Comparison of ENCODE assay signal across 9 cellular contexts in the genomic region with DNA sequence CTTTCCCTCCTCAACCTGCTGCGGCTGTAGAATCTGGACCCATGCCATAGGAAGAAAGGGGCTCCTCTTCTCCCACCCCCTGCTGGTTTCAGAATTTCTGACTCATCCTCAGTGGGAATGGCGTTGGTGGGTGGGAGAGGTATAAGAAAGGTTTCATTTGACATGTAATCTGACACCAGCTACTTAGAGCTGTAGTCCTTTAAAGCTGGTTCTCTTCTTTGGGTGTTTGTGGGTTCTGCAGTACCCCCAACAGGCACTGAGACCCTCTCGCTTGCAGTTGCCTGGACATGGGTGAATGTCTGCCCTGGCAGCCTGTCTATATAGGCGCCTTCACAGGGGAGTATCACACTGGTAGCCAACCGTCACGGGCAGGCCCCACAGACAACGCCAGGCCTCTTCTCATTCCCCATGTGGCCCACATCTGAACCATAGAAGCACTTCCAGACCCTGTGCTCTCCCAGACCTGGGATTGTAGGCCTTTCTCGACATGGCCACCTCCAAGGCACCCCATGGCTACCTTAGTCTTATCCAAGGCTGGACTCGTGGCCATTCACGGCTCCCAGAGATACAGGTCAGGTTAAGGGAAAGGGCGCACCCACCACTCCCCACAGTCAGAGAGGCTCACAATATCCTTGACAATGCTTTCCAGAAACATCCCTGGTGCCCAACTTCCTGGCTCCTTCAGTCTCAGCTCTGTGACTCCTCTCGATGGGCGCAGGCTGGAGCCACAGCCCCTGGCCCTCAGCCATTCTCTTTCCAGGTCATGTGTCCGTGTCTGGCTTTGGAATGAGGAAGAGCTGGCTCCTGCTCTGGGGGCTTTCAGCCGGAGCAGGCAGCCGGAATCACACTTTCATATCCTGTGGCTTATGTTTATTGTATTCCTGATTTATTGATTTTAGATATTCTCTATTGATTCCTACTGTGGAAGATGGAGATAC. TPM values are rescaled to one million over a fixed set of nuclear protein-coding genes. Genes with fewer than 3 reads are reported as not detected.
DNase-seq lines count a peak whose midpoint lies in the region; ATAC-seq and TF ChIP-seq lines count a peak whose summit lies in the region.
"Had no signal": no experiment of that assay in that cellular context is flagged by ENCODE, and none has a peak within 500 bp of the region (broad histone marks: within the 10 kb centered on the region; RNA-seq: fewer than 3 reads in every experiment).

No MANE protein-coding gene starts in this region.

- peak overlapping the region; percentile 70 for H3K27ac Mint-ChIP-seq in type B pancreatic cell

- no peak for TF ChIP-seq RAD21 in SK-N-SH (IDR thresholded peaks at IDR 0.05; ENCODE audit: low read length)

- H3K9me2 ChIP-seq in SK-N-SH = no peaks in the 10 kb centered on the region

- POLR2A ChIA-PET in SK-N-SH (lab: Yijun Ruan, JAX) = no interaction called here

- peak overlapping the region; percentile 32 for H3K4me2 ChIP-seq in SK-N-SH

- no peak for TF ChIP-seq EP300 in SK-N-SH (IDR thresholded peaks at IDR 0.05; ENCODE audit: borderline replicate concordance in 1 of 2, low read depth in 1 of 2, low read length in 1 of 2)

- H3K4me3 ChIP-seq in SK-N-SH (ENCODE audit: low read depth in 2 of 2, low read length in 1 of 2) (no peak overlapping the region), cardiac muscle cell (no peak overlapping the region)

- peak; percentile 47 for DNase-seq in stimulated activated CD4-positive, alpha-beta T cell treated with anti-CD3 and anti-CD28 coated beads, Interleukin-15, amount 100 ng/mL, for 24 hours
- no peak for DNase-seq in stimulated activated CD4-positive, alpha-beta T cell treated with anti-CD3 and anti-CD28 coated beads, Interleukin-2, amount 100 ng/mL, for 48 hours
- DNase-seq in SK-N-SH (no peak), cardiac muscle cell (ENCODE audit: low read depth in 1 of 2, low spot score in 1 of 2) (peak; percentile 47 to 72), type B pancreatic cell (ENCODE audit: extremely low spot score, unreplicated experiment) (no peak), HT-29 (ENCODE audit: low spot score) (no peak)
- DNase-seq: activated CD4-positive, alpha-beta T cell treated with anti-CD3 and anti-CD28 coated beads, Interleukin-2, amount 50 U/mL, for 4 hours had no signal

- H3K9me3 ChIP-seq in SK-N-SH (no peaks in the 10 kb centered on the region), cardiac muscle cell (ENCODE audit: low read depth) (no peaks in the 10 kb centered on the region)

- H4K20me1 ChIP-seq in SK-N-SH (ENCODE audit: insufficient read depth) = no peaks in the 10 kb centered on the region

- H3K27me3 ChIP-seq in SK-N-SH (ENCODE audit: insufficient read depth) = no peaks in the 10 kb centered on the region
- no peaks in the 10 kb centered on the region for H3K27me3 ChIP-seq in cardiac muscle cell

- no peaks in the 10 kb centered on the region for H3F3A ChIP-seq in SK-N-SH (replicated peaks; ENCODE audit: insufficient read depth)

- no peaks in the 10 kb centered on the region for H3K79me2 ChIP-seq in SK-N-SH (ENCODE audit: insufficient read depth)

- H2AFZ ChIP-seq in SK-N-SH (ENCODE audit: low read depth) = peak overlapping the region; percentile 16; the same call in 1 of the 2 replicates

- no peak overlapping the region for H3K9ac ChIP-seq in SK-N-SH

- peaks cover 19 to 21% of the 10 kb centered on the region in 2 experiments for H3K4me1 ChIP-seq in SK-N-SH (ENCODE audit: control insufficient read depth in 1 of 2, insufficient read depth in 2 of 2, low read depth in 1 of 2, low read length in 1 of 2)
- H3K4me1 ChIP-seq in cardiac muscle cell (ENCODE audit: low read depth) = peaks cover 21% of the 10 kb centered on the region

- WGBS in SK-N-SH (ENCODE audit: low lambda C conversion rate) = 88% methylated on average over 16 of the region's 16 CpGs

- H3K9me3 Mint-ChIP-seq in type B pancreatic cell = no peaks in the 10 kb centered on the region

- ATAC-seq in GM19467 (IDR thresholded peaks at IDR 0.05; ENCODE audit: unreplicated experiment) (no peak), GM19452 (IDR thresholded peaks at IDR 0.05; ENCODE audit: unreplicated experiment) (no peak)

- H3K4me3 Mint-ChIP-seq in type B pancreatic cell = peak overlapping the region; percentile 52

- peaks cover 9% of the 10 kb centered on the region for H3K36me3 Mint-ChIP-seq in type B pancreatic cell

- peaks cover 30% of the 10 kb centered on the region for H3K4me1 Mint-ChIP-seq in type B pancreatic cell (ENCODE audit: unreplicated experiment)

- no peaks in the 10 kb centered on the region for H3K27me3 Mint-ChIP-seq in type B pancreatic cell

- no peak for TF ChIP-seq CTCF in SK-N-SH (IDR thresholded peaks at IDR 0.05)
- TF ChIP-seq CTCF in cardiac muscle cell (IDR thresholded peaks at IDR 0.05; ENCODE audit: low read depth, low read length) = no peak
- no peak for TF ChIP-seq CTCF in type B pancreatic cell (conservative IDR thresholded peaks at IDR 0.05)

- H3K27ac ChIP-seq in SK-N-SH (ENCODE audit: low read depth in 2 of 2, low read length in 1 of 2) = peak overlapping the region; percentile 36; a peak in 3 of 4 replicates
- peak overlapping the region; percentile 80 for H3K27ac ChIP-seq in cardiac muscle cell

- peaks cover 4 to 22% of the 10 kb centered on the region in 2 experiments for H3K36me3 ChIP-seq in SK-N-SH (replicated peaks in 1 of 2; ENCODE audit: control insufficient read depth in 1 of 2, insufficient read depth in 2 of 2, low read length in 1 of 2)
- no peaks in the 10 kb centered on the region for H3K36me3 ChIP-seq in cardiac muscle cell

- CTCF ChIA-PET in SK-N-SH (lab: Yijun Ruan, JAX) = interaction anchor here (0.9 to 3.0 kb wide), 5 partner anchors 16 to 77 kb away, joined by 3 to 15 read pairs (median 3); no protein-coding TSS in a partner anchor

TF ChIP-seq in SK-N-SH, 30 proteins besides CTCF, POLR2A, EP300 and RAD21:
- TF ChIP-seq TCF12 (IDR thresholded peaks at IDR 0.05) = peak; percentile 40; the same call in 1 of the 2 replicates
- peak; percentile 72 for TF ChIP-seq FOSL2 (IDR thresholded peaks at IDR 0.05; ENCODE audit: borderline replicate concordance, low read depth)
- peak; percentile 53; the same call in 1 of the 2 replicates for TF ChIP-seq JUND (IDR thresholded peaks at IDR 0.05)
- peak; percentile 61 for TF ChIP-seq NFIC (IDR thresholded peaks at IDR 0.05; ENCODE audit: borderline replicate concordance)
- TF ChIP-seq MEF2A (IDR thresholded peaks at IDR 0.05; ENCODE audit: borderline replicate concordance, low read depth) = no peak
- TF ChIP-seq MAX (IDR thresholded peaks at IDR 0.05; ENCODE audit: low read depth) = no peak
- TF ChIP-seq TEAD4 (IDR thresholded peaks at IDR 0.05; ENCODE audit: borderline replicate concordance, insufficient read depth) = no peak
- TF ChIP-seq ELF1 (IDR thresholded peaks at IDR 0.05) = no peak

RNA-seq across cellular contexts. Expression of gene ZNF862, which starts 17.5 kb away (rescaled TPM):
- 17.3 and 24.3 TPM in 2 replicates for polyA plus RNA-seq in SK-N-SH (2012; rRNA removed)
- 5.9 and 9.1 TPM in 2 replicates for polyA plus RNA-seq in SK-N-SH (2012; cell fraction: cytosol; rRNA removed)
- 95.3 and 96.2 TPM in 2 replicates for polyA plus RNA-seq in SK-N-SH (2012; cell fraction: nucleus; rRNA removed)
- 14.4 and 22.6 TPM in 2 replicates for total RNA-seq in cardiac muscle cell
- 8.7 and 8.9 TPM in 2 replicates for polyA plus RNA-seq in cardiac muscle cell
- 21.2 and 23.9 TPM in 2 replicates for total RNA-seq in type B pancreatic cell (ENCODE audit: low replicate concordance)
- 8.8 and 11.7 TPM in 2 replicates for total RNA-seq in HT-29 (2014; rRNA removed; shearing (Covaris generic))

RNA-seq across cellular contexts. Expression of gene ATP6V0E2, which starts 18.1 kb away (rescaled TPM):
- polyA plus RNA-seq in SK-N-SH (2012; rRNA removed) = 42.6 and 49.6 TPM in 2 replicates
- 26.8 and 43.0 TPM in 2 replicates for polyA plus RNA-seq in SK-N-SH (2012; cell fraction: cytosol; rRNA removed)
- 22.5 and 34.6 TPM in 2 replicates for polyA plus RNA-seq in SK-N-SH (2012; cell fraction: nucleus; rRNA removed)
- total RNA-seq in cardiac muscle cell = 132 and 220 TPM in 2 replicates
- polyA plus RNA-seq in cardiac muscle cell = 115 and 116 TPM in 2 replicates
- total RNA-seq in type B pancreatic cell (ENCODE audit: low replicate concordance) = 36.8 and 53.6 TPM in 2 replicates
- total RNA-seq in HT-29 (2014; rRNA removed; shearing (Covaris generic)) = 92.6 and 93.3 TPM in 2 replicates

Comparison
In these comparisons a context has a peak if more than half of its experiments do, and no peak if none do; other contexts are left out.
1. DNase-seq: peak in stimulated activated CD4-positive, alpha-beta T cell treated with anti-CD3 and anti-CD28 coated beads, Interleukin-15, amount 100 ng/mL, for 24 hours (single experiment) and cardiac muscle cell (2 of 2); none in stimulated activated CD4-positive, alpha-beta T cell treated with anti-CD3 and anti-CD28 coated beads, Interleukin-2, amount 100 ng/mL, for 48 hours (0 of 2), SK-N-SH (single experiment), type B pancreatic cell (single experiment) and HT-29 (single experiment).